ENCODE assay signal across 30 cellular contexts in genomic region chr16:72210571-72210970, GRCh38. TPM values are rescaled to one million over a fixed set of nuclear protein-coding genes. Genes with fewer than 3 reads are reported as not detected.
DNase-seq lines count a peak whose midpoint lies in the region; ATAC-seq and TF ChIP-seq lines count a peak whose summit lies in the region.
"Had no signal": no experiment of that assay in that cellular context is flagged by ENCODE, and none has a peak within 500 bp of the region (broad histone marks: within the 10 kb centered on the region; RNA-seq: fewer than 3 reads in every experiment).

No MANE protein-coding gene starts in this region.

- no peak overlapping the region for H3K27ac Mint-ChIP-seq in activated naive CD4-positive, alpha-beta T cell treated with anti-CD3 and anti-CD28 coated beads, Interleukin-2, amount 50 U/mL, for 72 hours
- no peak overlapping the region for H3K27ac Mint-ChIP-seq in stimulated activated memory B cell treated with anti-CD40 and anti-IgM and Interleukin-4, amounts not matched to agents 10 μg/mL and 1 μg/mL and 100 μg/mL, for 72 hours
- H3K27ac Mint-ChIP-seq: activated naive CD4-positive, alpha-beta T cell treated with anti-CD3 and anti-CD28 coated beads, Interleukin-2, amount 50 U/mL, for 24 hours; GM23338; HFFc6; natural killer cell; T-helper 2 cell treated with Interferon-gamma antibody and Interleukin-4, amounts not matched to agents 5 μg/mL and 100 μg/mL, for 36 hours had no signal

- no peaks in the 10 kb centered on the region for H3K27me3 Mint-ChIP-seq in stimulated activated memory B cell treated with anti-CD40 and anti-IgM and Interleukin-4, amounts not matched to agents 10 μg/mL and 1 μg/mL and 100 μg/mL, for 72 hours

- H3K4me3 Mint-ChIP-seq in stimulated activated memory B cell treated with anti-CD40 and anti-IgM and Interleukin-4, amounts not matched to agents 10 μg/mL and 1 μg/mL and 100 μg/mL, for 72 hours = no peak overlapping the region
- H3K4me3 Mint-ChIP-seq: activated naive CD4-positive, alpha-beta T cell treated with anti-CD3 and anti-CD28 coated beads, Interleukin-2, amount 50 U/mL, for 24 hours; GM23338; HFFc6; natural killer cell; T-helper 2 cell treated with Interferon-gamma antibody and Interleukin-4, amounts not matched to agents 5 μg/mL and 100 μg/mL, for 36 hours had no signal

- no peak for DNase-seq in activated naive CD4-positive, alpha-beta T cell treated with anti-CD3 and anti-CD28 coated beads, Interleukin-2, amount 50 U/mL, for 72 hours (ENCODE audit: low spot score in 2 of 2)
- no peak for DNase-seq in activated naive CD4-positive, alpha-beta T cell treated with anti-CD3 and anti-CD28 coated beads, Interleukin-2, amount 50 U/mL, for 16 hours
- DNase-seq in NCI-H146 treated with DMSO at 0.1 percent for 48 hours (lab: John Stamatoyannopoulos, UW; ENCODE audit: unreplicated experiment) = peak; percentile 79
- no peak for DNase-seq in NCI-H2196 treated with DMSO at 0.1 percent for 48 hours (lab: John Stamatoyannopoulos, UW; ENCODE audit: unreplicated experiment)
- DNase-seq in dedifferentiated amniotic fluid mesenchymal stem cell (ENCODE audit: extremely low spot score) = no peak
- DNase-seq: activated CD4-positive, alpha-beta T cell treated with anti-CD3 and anti-CD28 coated beads for 4 hours; aorta; colonic mucosa; DMS79; foreskin fibroblast; GF-D8; head of caudate nucleus; HFFc6; lower lobe of right lung; natural killer cell; NCI-H1436 treated with DMSO at 0.1 percent for 48 hours; NCI-H510A treated with DMSO at 0.1 percent for 48 hours; NK-92 treated with Interleukin-12 subunit alpha and Interleukin-12 subunit beta, amount 100 ng/mL, for 24 hours; PC-9; stimulated activated CD8-positive, alpha-beta memory T cell treated with anti-CD3 and anti-CD28 coated beads, Interleukin-4, amount 100 ng/mL, for 48 hours; trophoblast cell had no signal

- ATAC-seq in activated naive CD4-positive, alpha-beta T cell treated with anti-CD3 and anti-CD28 coated beads, Interleukin-2, amount 50 U/mL, for 72 hours = peak; percentile 57 to 86
- ATAC-seq in HG02763 (IDR thresholded peaks at IDR 0.05; ENCODE audit: unreplicated experiment) (peak; percentile 63), SK-N-SH treated with all-trans-retinoic acid at 6 μM for 48 hours (no peak)
- peak; percentile 53 for ATAC-seq in stimulated activated memory B cell treated with anti-CD40 and anti-IgM and Interleukin-4, amounts not matched to agents 10 μg/mL and 1 μg/mL and 100 μg/mL, for 72 hours
- ATAC-seq: esophagus mucosa, GM23338, lower lobe of right lung, natural killer cell, Right ventricle myocardium inferior had no signal

- H3K36me3 Mint-ChIP-seq in activated naive CD4-positive, alpha-beta T cell treated with anti-CD3 and anti-CD28 coated beads, Interleukin-2, amount 50 U/mL, for 72 hours = no peaks in the 10 kb centered on the region
- H3K36me3 Mint-ChIP-seq in stimulated activated memory B cell treated with anti-CD40 and anti-IgM and Interleukin-4, amounts not matched to agents 10 μg/mL and 1 μg/mL and 100 μg/mL, for 72 hours = peaks cover 13% of the 10 kb centered on the region
- H3K36me3 Mint-ChIP-seq: activated naive CD4-positive, alpha-beta T cell treated with anti-CD3 and anti-CD28 coated beads, Interleukin-2, amount 50 U/mL, for 24 hours; natural killer cell had no signal

- H3K4me1 Mint-ChIP-seq in stimulated activated memory B cell treated with anti-CD40 and anti-IgM and Interleukin-4, amounts not matched to agents 10 μg/mL and 1 μg/mL and 100 μg/mL, for 72 hours = no peaks in the 10 kb centered on the region
- H3K4me1 Mint-ChIP-seq: activated naive CD4-positive, alpha-beta T cell treated with anti-CD3 and anti-CD28 coated beads, Interleukin-2, amount 50 U/mL, for 24 hours; GM23338; natural killer cell had no signal

- H3K9me3 Mint-ChIP-seq in activated naive CD4-positive, alpha-beta T cell treated with anti-CD3 and anti-CD28 coated beads, Interleukin-2, amount 50 U/mL, for 72 hours = peaks cover 11 to 14% of the 10 kb centered on the region in 2 donors
- H3K9me3 Mint-ChIP-seq in stimulated activated memory B cell treated with anti-CD40 and anti-IgM and Interleukin-4, amounts not matched to agents 10 μg/mL and 1 μg/mL and 100 μg/mL, for 72 hours = peaks cover 11% of the 10 kb centered on the region
- H3K9me3 Mint-ChIP-seq: HFFc6 had no signal

TF ChIP-seq in SK-N-SH treated with all-trans-retinoic acid at 6 μM for 48 hours, 23 proteins besides CTCF, POLR2A, EP300 and RAD21:
- TF ChIP-seq CREB5 (CRISPR knock-in tag; IDR thresholded peaks at IDR 0.05; ENCODE audit: low read depth) (no peak), SNAI2 (CRISPR knock-in tag; IDR thresholded peaks at IDR 0.05) (no peak)

RNA-seq across cellular contexts. Expression of gene PMFBP1, which starts 38.6 kb away (rescaled TPM):
- total RNA-seq in activated naive CD4-positive, alpha-beta T cell treated with anti-CD3 and anti-CD28 coated beads, Interleukin-2, amount 50 U/mL, for 72 hours = 1 to 10 TPM in 1 of 2 donors, under 1 TPM in 1; 0.16 to 3.1 TPM
- total RNA-seq: kidney epithelial cell had no signal
